24 cellular contexts compared by ENCODE assay signal in genomic region chr14:35653045-35653444, GRCh38.
A peak's percentile ranks its signal among the peaks of the same experiment; 100 is the strongest.
DNase-seq lines count a peak whose midpoint lies in the region; ATAC-seq and TF ChIP-seq lines count a peak whose summit lies in the region.
"Had no signal": no experiment of that assay in that cellular context is flagged by ENCODE, and none has a peak within 500 bp of the region (broad histone marks: within the 10 kb centered on the region; RNA-seq: fewer than 3 reads in every experiment).

No MANE protein-coding gene starts in this region.

- BruUV-seq in IMR-90 (replicated peaks; lab: Mats Ljungman, UMichigan) = no TSS peak

- H3K4me3 Mint-ChIP-seq in memory B cell = no peak overlapping the region
- no peak overlapping the region for H3K4me3 Mint-ChIP-seq in activated T-cell treated with anti-CD3 and anti-CD28 coated beads, Interleukin-2, amount 50 U/mL, for 72 hours
- H3K4me3 Mint-ChIP-seq: CD14-positive monocyte; CD4-positive, alpha-beta memory T cell; CD4-positive, CD25-positive, alpha-beta regulatory T cell; CD8-positive, alpha-beta memory T cell had no signal

- H2AFZ ChIP-seq in IMR-90 (replicated peaks; ENCODE audit: low read length, poor library complexity) = no peak overlapping the region

- H3K27me3 ChIP-seq in IMR-90 (ENCODE audit: control insufficient read depth, insufficient read depth, low read length) = no peaks in the 10 kb centered on the region
- H3K27me3 ChIP-seq: BE2C, BLaER1 had no signal

- H3K4me1 ChIP-seq in HEK293 (ENCODE audit: control insufficient read depth, insufficient read depth, low read length) (no peaks in the 10 kb centered on the region), IMR-90 (ENCODE audit: control insufficient read depth, insufficient read depth, low read length) (no peaks in the 10 kb centered on the region)
- H3K4me1 ChIP-seq: BE2C, BLaER1 had no signal

- H3K27ac ChIP-seq in HEK293 (ENCODE audit: extremely low read depth, low read depth, low read length) (no peak overlapping the region), IMR-90 (ENCODE audit: insufficient read depth, low read length) (no peak overlapping the region)
- H3K27ac ChIP-seq: BLaER1 had no signal

- POLR2A ChIA-PET in HEK293 (lab: Yijun Ruan, JAX) = no interaction called here
- POLR2A ChIA-PET in IMR-90 (lab: Charles Lee; ENCODE audit: unreplicated experiment) = interaction anchor here (0.7 kb wide), 1 partner anchor 802 kb away, joined by 5 read pairs; no protein-coding TSS in a partner anchor

- no peak overlapping the region for H3K4ac ChIP-seq in IMR-90 (ENCODE audit: low read depth, low read length)

- H3K18ac ChIP-seq in IMR-90 (ENCODE audit: low read depth, low read length) = no peak overlapping the region

- no peak overlapping the region for H4K5ac ChIP-seq in IMR-90 (ENCODE audit: low read depth, low read length)

- intact Hi-C loops in IMR-90 (cut with micrococcal nuclease) = no loop called here

- no peak overlapping the region for H4K91ac ChIP-seq in IMR-90 (ENCODE audit: insufficient read depth, low read depth, low read length)

- H2BK20ac ChIP-seq in IMR-90 (ENCODE audit: low read depth, low read length) = no peak overlapping the region

- dilution Hi-C loops in IMR-90 (cut with HindIII; ENCODE audit: low sequenced_read_pairs, unreplicated experiment) = no loop called here

- H3K9ac ChIP-seq in IMR-90 (ENCODE audit: low read depth, low read length) = no peak overlapping the region
- H3K9ac ChIP-seq: BLaER1 had no signal

- no peak for TF ChIP-seq POLR2A in IMR-90 (IDR thresholded peaks at IDR 0.05; ENCODE audit: low read depth, low read length)

- in situ Hi-C loops in IMR-90 (cut with MboI; ENCODE audit: low sequenced_read_pairs) = no loop called here

- H3K4me2 ChIP-seq in IMR-90 (ENCODE audit: low read depth, low read length) = no peak overlapping the region
- H3K4me2 ChIP-seq: BLaER1 had no signal

- no peaks in the 10 kb centered on the region for H3K79me1 ChIP-seq in IMR-90 (ENCODE audit: low read depth in 1 of 2, low read length in 2 of 2)

- no peak for ATAC-seq in IMR-90 (ENCODE audit: low read depth)
- ATAC-seq in memory B cell (ENCODE audit: low read depth) = no peak
- ATAC-seq in activated T-cell treated with anti-CD3 and anti-CD28 coated beads, Interleukin-2, amount 50 U/mL, for 72 hours (replicated peaks in 1 of 2) = no peak
- ATAC-seq: GM12878 had no signal

- no peak for TF ChIP-seq RAD21 in IMR-90 (IDR thresholded peaks at IDR 0.05; ENCODE audit: low read length)

- no peak overlapping the region for H2BK5ac ChIP-seq in IMR-90 (ENCODE audit: low read depth, low read length, poor library complexity, severe bottlenecking)

- H3K4me3 ChIP-seq in HEK293 (ENCODE audit: low read depth, low read length) (no peak overlapping the region), IMR-90 (ENCODE audit: insufficient read depth, low read depth, low read length) (no peak overlapping the region)
- H3K4me3 ChIP-seq: BLaER1, GM12878 had no signal

- H3K36me3 ChIP-seq in HEK293 (ENCODE audit: control insufficient read depth in 2 of 2, insufficient read depth in 1 of 2, low read length in 2 of 2) (peaks cover 8 to 19% of the 10 kb centered on the region in 2 experiments), IMR-90 (ENCODE audit: control insufficient read depth, insufficient read depth, low read length) (0 out of 2 replicates have a peak, but pooled peaks cover 1% of the 10 kb centered on the region)
- H3K36me3 ChIP-seq: BLaER1 had no signal

- H2BK15ac ChIP-seq in IMR-90 (ENCODE audit: low read depth, low read length) = no peak overlapping the region

- H2BK120ac ChIP-seq in IMR-90 (ENCODE audit: low read depth, low read length) = no peak overlapping the region

- CTCF ChIA-PET in HEK293 (lab: Yijun Ruan, JAX) = interaction anchor here (0.5 kb wide), 1 partner anchor 31 kb away, joined by 3 read pairs; no protein-coding TSS in a partner anchor
- CTCF ChIA-PET in IMR-90 (lab: Yijun Ruan, JAX) = no interaction called here

- TF ChIP-seq CTCF in HEK293 (tag by site-specific recombination; IDR thresholded peaks at IDR 0.05) (no peak), IMR-90 (conservative IDR thresholded peaks at IDR 0.05; ENCODE audit: low read depth, low read length) (no peak)

- H2AK9ac ChIP-seq in IMR-90 (replicated peaks; ENCODE audit: low read depth, low read length, poor library complexity) = no peak overlapping the region

- H3K9me1 ChIP-seq in IMR-90 (ENCODE audit: insufficient read depth, low read length) = no peaks in the 10 kb centered on the region

- peaks cover 26% of the 10 kb centered on the region for H3K36me3 Mint-ChIP-seq in memory B cell
- H3K36me3 Mint-ChIP-seq in activated T-cell treated with anti-CD3 and anti-CD28 coated beads, Interleukin-2, amount 50 U/mL, for 72 hours (ENCODE audit: insufficient read depth in 2 of 2) = peaks cover 0 to 1% of the 10 kb centered on the region in 2 donors

- H3K23ac ChIP-seq in IMR-90 (ENCODE audit: low read depth, low read length) = no peak overlapping the region

- no peaks in the 10 kb centered on the region for H3K27me3 Mint-ChIP-seq in memory B cell
- H3K27me3 Mint-ChIP-seq in activated T-cell treated with anti-CD3 and anti-CD28 coated beads, Interleukin-2, amount 50 U/mL, for 72 hours (ENCODE audit: low read depth) = no peaks in the 10 kb centered on the region
- H3K27me3 Mint-ChIP-seq: CD4-positive, alpha-beta memory T cell; CD4-positive, CD25-positive, alpha-beta regulatory T cell; CD8-positive, alpha-beta memory T cell had no signal

- H4K8ac ChIP-seq in IMR-90 (ENCODE audit: low read depth in 2 of 2, low read length in 2 of 2) = no peak overlapping the region

- no peak overlapping the region for H2AK5ac ChIP-seq in IMR-90 (ENCODE audit: low read depth, low read length)

- H3K56ac ChIP-seq in IMR-90 (ENCODE audit: extremely low read depth, insufficient read depth, low read length) = no peak overlapping the region

- H3K9me3 ChIP-seq in HEK293 (ENCODE audit: control insufficient read depth, insufficient read depth, low read depth, low read length) (no peaks in the 10 kb centered on the region), IMR-90 (ENCODE audit: control insufficient read depth, insufficient read depth, low read length) (no peaks in the 10 kb centered on the region)
- H3K9me3 ChIP-seq: BE2C, BLaER1 had no signal

- H4K20me1 ChIP-seq in IMR-90 (ENCODE audit: insufficient read depth, low read length) = no peaks in the 10 kb centered on the region
- H4K20me1 ChIP-seq: BLaER1 had no signal

- no peaks in the 10 kb centered on the region for H3K9me3 Mint-ChIP-seq in memory B cell
- H3K9me3 Mint-ChIP-seq in activated T-cell treated with anti-CD3 and anti-CD28 coated beads, Interleukin-2, amount 50 U/mL, for 72 hours = no peaks in the 10 kb centered on the region
- H3K9me3 Mint-ChIP-seq: CD14-positive monocyte; CD4-positive, CD25-positive, alpha-beta regulatory T cell; CD8-positive, alpha-beta memory T cell had no signal

- DNase-seq in IMR-90 (peak; percentile 8), memory B cell (ENCODE audit: low spot score in 2 of 2) (no peak), NCI-H526 (lab: John Stamatoyannopoulos, UW) (no peak), SHP77 (lab: John Stamatoyannopoulos, UW) (no peak)
- no peak for DNase-seq in activated T-cell treated with anti-CD3 and anti-CD28 coated beads, Interleukin-2, amount 50 U/mL, for 72 hours
- DNase-seq: 8988T; ACHN; BE2C; C1 segment of cervical spinal cord; CD4-positive, alpha-beta memory T cell; CD4-positive, CD25-positive, alpha-beta regulatory T cell; CD8-positive, alpha-beta memory T cell; COR-L47; DMS 273 treated with DMSO at 0.1 percent for 48 hours; DMS153; DMS53; DMS79; DND-41; EL; GDM1 had no signal

- no peak overlapping the region for H3K14ac ChIP-seq in IMR-90 (replicated peaks; ENCODE audit: low read depth, low read length)

- WGBS in IMR-90 (ENCODE audit: extremely low coverage in 2 of 2, insufficient read length in 1 of 2), 2 experiments = 100% methylated on average over 1 of the region's 1 CpG

- H3K4me1 Mint-ChIP-seq in memory B cell = no peaks in the 10 kb centered on the region
- no peaks in the 10 kb centered on the region for H3K4me1 Mint-ChIP-seq in activated T-cell treated with anti-CD3 and anti-CD28 coated beads, Interleukin-2, amount 50 U/mL, for 72 hours (ENCODE audit: low read depth)
- H3K4me1 Mint-ChIP-seq: CD14-positive monocyte had no signal

- H3K27ac Mint-ChIP-seq in memory B cell = peak overlapping the region; percentile 18
- H3K27ac Mint-ChIP-seq in activated T-cell treated with anti-CD3 and anti-CD28 coated beads, Interleukin-2, amount 50 U/mL, for 72 hours = no peak overlapping the region
- H3K27ac Mint-ChIP-seq: CD4-positive, CD25-positive, alpha-beta regulatory T cell had no signal

TF ChIP-seq in IMR-90, 13 proteins besides CTCF, POLR2A, EP300 and RAD21 (continues in another document):
- TF ChIP-seq USF2 (IDR thresholded peaks at IDR 0.05; ENCODE audit: low read depth, low read length) = no peak
- no peak for TF ChIP-seq CHD1 (IDR thresholded peaks at IDR 0.05; ENCODE audit: low read depth, low read length)
- TF ChIP-seq ELK1 (IDR thresholded peaks at IDR 0.05; ENCODE audit: borderline replicate concordance, low read depth, low read length) = no peak
- TF ChIP-seq SMC3 (IDR thresholded peaks at IDR 0.05; ENCODE audit: low read depth, low read length) = no peak
- no peak for TF ChIP-seq MXI1 (IDR thresholded peaks at IDR 0.05; ENCODE audit: borderline replicate concordance, low read depth, low read length)
- TF ChIP-seq BHLHE40 (IDR thresholded peaks at IDR 0.05; ENCODE audit: low read depth, low read length) = no peak
- no peak for TF ChIP-seq MAZ (IDR thresholded peaks at IDR 0.05; ENCODE audit: borderline replicate concordance, low read depth, low read length)
- no peak for TF ChIP-seq MAFK (IDR thresholded peaks at IDR 0.05; ENCODE audit: low read depth, low read length)
- TF ChIP-seq RCOR1 (IDR thresholded peaks at IDR 0.05; ENCODE audit: insufficient replicate concordance, low read length) = no peak
- no peak for TF ChIP-seq CEBPB (IDR thresholded peaks at IDR 0.05; ENCODE audit: low read depth, low read length)
